In the genomic region with DNA sequence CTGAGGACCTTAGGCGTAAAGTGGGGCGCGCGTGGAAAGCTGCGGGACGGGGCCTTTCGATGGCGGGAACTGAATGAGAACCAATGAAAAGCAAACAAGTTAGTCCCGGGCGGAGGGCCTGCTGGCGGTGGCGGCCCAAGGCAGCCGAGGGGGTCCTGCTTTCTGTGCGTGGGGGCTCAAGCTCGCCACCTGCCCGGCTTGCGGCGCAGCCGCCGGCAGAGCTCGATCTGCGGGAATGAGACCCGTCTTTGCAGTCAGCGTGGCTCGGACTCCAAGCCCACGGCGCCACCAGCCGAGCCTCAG, we compare ENCODE assay signal across 1 cellular context.
TF ChIP-seq lines count a peak whose summit lies in the region.

No MANE protein-coding gene starts in this region.

TF ChIP-seq in IMR-90, 13 proteins besides CTCF, POLR2A, EP300 and RAD21:
- TF ChIP-seq, protein P1, sequence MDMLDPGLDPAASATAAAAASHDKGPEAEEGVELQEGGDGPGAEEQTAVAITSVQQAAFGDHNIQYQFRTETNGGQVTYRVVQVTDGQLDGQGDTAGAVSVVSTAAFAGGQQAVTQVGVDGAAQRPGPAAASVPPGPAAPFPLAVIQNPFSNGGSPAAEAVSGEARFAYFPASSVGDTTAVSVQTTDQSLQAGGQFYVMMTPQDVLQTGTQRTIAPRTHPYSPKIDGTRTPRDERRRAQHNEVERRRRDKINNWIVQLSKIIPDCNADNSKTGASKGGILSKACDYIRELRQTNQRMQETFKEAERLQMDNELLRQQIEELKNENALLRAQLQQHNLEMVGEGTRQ (IDR thresholded peaks at IDR 0.05; ENCODE audit: low read depth, low read length) = no peak
- TF ChIP-seq, protein P2, sequence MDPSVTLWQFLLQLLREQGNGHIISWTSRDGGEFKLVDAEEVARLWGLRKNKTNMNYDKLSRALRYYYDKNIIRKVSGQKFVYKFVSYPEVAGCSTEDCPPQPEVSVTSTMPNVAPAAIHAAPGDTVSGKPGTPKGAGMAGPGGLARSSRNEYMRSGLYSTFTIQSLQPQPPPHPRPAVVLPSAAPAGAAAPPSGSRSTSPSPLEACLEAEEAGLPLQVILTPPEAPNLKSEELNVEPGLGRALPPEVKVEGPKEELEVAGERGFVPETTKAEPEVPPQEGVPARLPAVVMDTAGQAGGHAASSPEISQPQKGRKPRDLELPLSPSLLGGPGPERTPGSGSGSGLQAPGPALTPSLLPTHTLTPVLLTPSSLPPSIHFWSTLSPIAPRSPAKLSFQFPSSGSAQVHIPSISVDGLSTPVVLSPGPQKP (IDR thresholded peaks at IDR 0.05; ENCODE audit: borderline replicate concordance, low read depth, low read length) = no peak
- TF ChIP-seq CEBPB (IDR thresholded peaks at IDR 0.05; ENCODE audit: low read depth, low read length) (no peak), NFE2L2 (IDR thresholded peaks at IDR 0.05; ENCODE audit: low read depth, low read length) (no peak), RCOR1 (IDR thresholded peaks at IDR 0.05; ENCODE audit: insufficient replicate concordance, low read length) (no peak), MAFK (IDR thresholded peaks at IDR 0.05; ENCODE audit: low read depth, low read length) (no peak), FOS (IDR thresholded peaks at IDR 0.05; ENCODE audit: low read depth, low read length) (no peak), MAZ (IDR thresholded peaks at IDR 0.05; ENCODE audit: borderline replicate concordance, low read depth, low read length) (no peak), SMC3 (IDR thresholded peaks at IDR 0.05; ENCODE audit: low read depth, low read length) (no peak), CHD1 (IDR thresholded peaks at IDR 0.05; ENCODE audit: low read depth, low read length) (no peak), RFX5 (IDR thresholded peaks at IDR 0.05; ENCODE audit: low read depth, low read length) (no peak), BHLHE40 (IDR thresholded peaks at IDR 0.05; ENCODE audit: low read depth, low read length) (no peak)
